17 cellular contexts compared by ENCODE assay signal in genomic region chr19:40650749-40651305, GRCh38. TPM values are rescaled to one million over a fixed set of nuclear protein-coding genes. Genes with fewer than 3 reads are reported as not detected.
DNase-seq lines count a peak whose midpoint lies in the region; TF ChIP-seq lines count a peak whose summit lies in the region.
"Had no signal": no experiment of that assay in that cellular context is flagged by ENCODE, and none has a peak within 500 bp of the region (broad histone marks: within the 10 kb centered on the region; RNA-seq: fewer than 3 reads in every experiment).

No MANE protein-coding gene starts in this region.

- H3K27ac ChIP-seq in GM23248 (peak overlapping the region; percentile 79), coronary artery (peak overlapping the region; percentile 64 to 80), hepatocyte (peak overlapping the region; percentile 68), suprapubic skin (peak overlapping the region; percentile 67), neural progenitor cell (no peak overlapping the region)
- H3K27ac ChIP-seq: dorsolateral prefrontal cortex had no signal

- H3K4me3 ChIP-seq in GM23248 (no peak overlapping the region), coronary artery (no peak overlapping the region), hepatocyte (no peak overlapping the region), suprapubic skin (no peak overlapping the region), neural progenitor cell (no peak overlapping the region)
- H3K4me3 ChIP-seq: dorsolateral prefrontal cortex had no signal

- H3K27me3 Mint-ChIP-seq in neural progenitor cell (ENCODE audit: insufficient read depth, low read depth), result peaks cover 7% of the 10 kb centered on the region

- no peak for TF ChIP-seq EP300 in suprapubic skin (IDR thresholded peaks at IDR 0.05)

- no peaks in the 10 kb centered on the region for H3K9me3 ChIP-seq in GM23248 (ENCODE audit: low read depth)
- H3K9me3 ChIP-seq in hepatocyte (ENCODE audit: low read depth), result no peaks in the 10 kb centered on the region
- no peaks in the 10 kb centered on the region for H3K9me3 ChIP-seq in suprapubic skin
- H3K9me3 ChIP-seq in neural progenitor cell (ENCODE audit: low read depth), result no peaks in the 10 kb centered on the region

- peaks cover 18% of the 10 kb centered on the region for H3F3A ChIP-seq in GM23248 (ENCODE audit: insufficient read depth)
- H3F3A ChIP-seq in neural progenitor cell (ENCODE audit: low read depth), result no peaks in the 10 kb centered on the region

- H3K4me1 ChIP-seq in GM23248 (ENCODE audit: insufficient read depth) (peaks cover 22% of the 10 kb centered on the region), hepatocyte (ENCODE audit: insufficient read depth) (peaks cover 8% of the 10 kb centered on the region), suprapubic skin (peaks cover 26% of the 10 kb centered on the region), neural progenitor cell (no peaks in the 10 kb centered on the region)

- no peaks in the 10 kb centered on the region for H3K36me3 Mint-ChIP-seq in neural progenitor cell
- H3K36me3 Mint-ChIP-seq: activated naive CD4-positive, alpha-beta T cell treated with anti-CD3 and anti-CD28 coated beads, Interleukin-2, amount 50 U/mL, for 72 hours; CD8-positive, alpha-beta T cell had no signal

- H3K36me3 ChIP-seq in GM23248 (ENCODE audit: low read depth), result no peaks in the 10 kb centered on the region
- no peaks in the 10 kb centered on the region for H3K36me3 ChIP-seq in hepatocyte (replicated peaks; ENCODE audit: insufficient read depth, low read depth)
- no peaks in the 10 kb centered on the region for H3K36me3 ChIP-seq in suprapubic skin
- no peaks in the 10 kb centered on the region for H3K36me3 ChIP-seq in neural progenitor cell

- TF ChIP-seq CTCF in coronary artery (IDR thresholded peaks at IDR 0.05) (no peak), hepatocyte (IDR thresholded peaks at IDR 0.05; ENCODE audit: poor library complexity) (no peak), suprapubic skin (IDR thresholded peaks at IDR 0.05) (no peak), neural progenitor cell (IDR thresholded peaks at IDR 0.05) (no peak)

- in situ Hi-C loops in GM23248 (cut with MboI), result loop anchor here (25.0 kb wide), 1 partner anchor 486 kb away; no protein-coding TSS in a partner anchor

- H3K4me2 ChIP-seq in GM23248 (ENCODE audit: unreplicated experiment) (peak overlapping the region; percentile 46), hepatocyte (no peak overlapping the region), neural progenitor cell (no peak overlapping the region)

- 60 to 62% methylated on average over 8 of the region's 8 CpGs for WGBS in GM23248 (ENCODE audit: low coverage in 1 of 2, low lambda C conversion rate in 2 of 2, missing lambda C conversion rate in 2 of 2), 2 experiments
- 93% methylated on average over 8 of the region's 8 CpGs for WGBS in hepatocyte (ENCODE audit: low lambda C conversion rate, missing lambda C conversion rate)
- WGBS in suprapubic skin, result 83% methylated on average over 8 of the region's 8 CpGs

- peaks cover 3% of the 10 kb centered on the region for H3K4me1 Mint-ChIP-seq in neural progenitor cell

- H3K27me3 ChIP-seq in GM23248 (replicated peaks; ENCODE audit: insufficient read depth) (no peaks in the 10 kb centered on the region), hepatocyte (no peaks in the 10 kb centered on the region), suprapubic skin (no peaks in the 10 kb centered on the region), neural progenitor cell (no peaks in the 10 kb centered on the region)
- H3K27me3 ChIP-seq: dorsolateral prefrontal cortex had no signal

- no peaks in the 10 kb centered on the region for H3K9me2 ChIP-seq in GM23248 (ENCODE audit: insufficient read depth)
- no peaks in the 10 kb centered on the region for H3K9me2 ChIP-seq in hepatocyte (replicated peaks; ENCODE audit: insufficient read depth)

- H4K20me1 ChIP-seq in GM23248 (ENCODE audit: insufficient read depth) (no peaks in the 10 kb centered on the region), hepatocyte (ENCODE audit: insufficient read depth, poor library complexity, severe bottlenecking) (no peaks in the 10 kb centered on the region), neural progenitor cell (ENCODE audit: low read depth) (no peaks in the 10 kb centered on the region)

- no peak overlapping the region for H3K27ac Mint-ChIP-seq in neural progenitor cell
- H3K27ac Mint-ChIP-seq: CD8-positive, alpha-beta T cell had no signal

- H3K9ac ChIP-seq in GM23248 (peak overlapping the region; percentile 43), neural progenitor cell (no peak overlapping the region)

- no peak for TF ChIP-seq POLR2A in suprapubic skin (IDR thresholded peaks at IDR 0.05)

- H3K9me3 Mint-ChIP-seq in neural progenitor cell, result no peaks in the 10 kb centered on the region
- H3K9me3 Mint-ChIP-seq: activated naive CD4-positive, alpha-beta T cell treated with anti-CD3 and anti-CD28 coated beads, Interleukin-2, amount 50 U/mL, for 72 hours; CD8-positive, alpha-beta T cell had no signal

- H3K79me2 ChIP-seq in GM23248 (ENCODE audit: insufficient read depth) (no peaks in the 10 kb centered on the region), hepatocyte (no peaks in the 10 kb centered on the region), neural progenitor cell (ENCODE audit: low read depth) (no peaks in the 10 kb centered on the region)

- DNase-seq in GM23248 (peak; percentile 93), coronary artery (ENCODE audit: low spot score) (no peak), hepatocyte (ENCODE audit: low spot score) (no peak), suprapubic skin (ENCODE audit: low spot score in 2 of 2) (no peak), neural progenitor cell (ENCODE audit: low spot score) (no peak), OCI-M2 (lab: John Stamatoyannopoulos, UW; ENCODE audit: unreplicated experiment) (no peak), HT-29 (ENCODE audit: low spot score) (no peak), SIG-M5 (lab: John Stamatoyannopoulos, UW) (no peak)
- DNase-seq: CD8-positive, alpha-beta T cell; dorsolateral prefrontal cortex; Kasumi-1; NCI-H2029 treated with DMSO at 0.1 percent for 48 hours; NCI-H774; SHP77; stimulated activated CD4-positive, alpha-beta T cell treated with anti-CD3 and anti-CD28 coated beads, Interleukin-4, amount 100 ng/mL, for 24 hours; stimulated activated naive CD4-positive, alpha-beta T cell had no signal

- no peak overlapping the region for H3K4me3 Mint-ChIP-seq in neural progenitor cell
- H3K4me3 Mint-ChIP-seq: CD8-positive, alpha-beta T cell had no signal

- peak overlapping the region; percentile 44 for H2AFZ ChIP-seq in GM23248
- H2AFZ ChIP-seq in hepatocyte, result no peak overlapping the region
- H2AFZ ChIP-seq in neural progenitor cell (replicated peaks), result no peak overlapping the region

RNA-seq across cellular contexts. Expression of gene NUMBL, which starts 39.6 kb away (rescaled TPM):
- total RNA-seq in GM23248 (2014; rRNA removed; shearing (Covaris generic)), result 33.4 and 49.7 TPM in 2 replicates
- polyA plus RNA-seq in GM23248 (2016; fragmentation: Nextera tagmentation; extraction: Ambion mirVana), result 30.8 and 35.1 TPM in 2 replicates
- total RNA-seq in hepatocyte, result 15.7 and 26.0 TPM in 2 replicates
- 31.3 and 32.1 TPM in 2 replicates for polyA plus RNA-seq in hepatocyte
- total RNA-seq in suprapubic skin, result 10 to 100 TPM; 20.5 to 38.2 (median 29.3) TPM
- 6.4 and 19.8 TPM in 2 replicates for total RNA-seq in neural progenitor cell (ENCODE audit: low replicate concordance)
- 13.4 and 14.6 TPM in 2 replicates for total RNA-seq in HT-29 (2014; rRNA removed; shearing (Covaris generic))

RNA-seq across cellular contexts. Expression of gene LTBP4, which starts 49.7 kb away (rescaled TPM):
- 18.0 and 18.3 TPM in 2 replicates for total RNA-seq in GM23248 (2014; rRNA removed; shearing (Covaris generic))
- 45.5 and 47.2 TPM in 2 replicates for polyA plus RNA-seq in GM23248 (2016; fragmentation: Nextera tagmentation; extraction: Ambion mirVana)
- 45.6 and 50.2 TPM in 2 replicates for total RNA-seq in hepatocyte
- polyA plus RNA-seq in hepatocyte, result 163 and 185 TPM in 2 replicates
- total RNA-seq in suprapubic skin, result 100 to 1,000 TPM; 108 to 236 (median 121) TPM
- 24.7 and 70.0 TPM in 2 replicates for total RNA-seq in neural progenitor cell (ENCODE audit: low replicate concordance)
- 42.1 and 56.7 TPM in 2 replicates for total RNA-seq in HT-29 (2014; rRNA removed; shearing (Covaris generic))
